Comparison of ENCODE assay signal across 8 cellular contexts in genomic region chr3:170903123-170903522, GRCh38.
"Had no signal": no experiment of that assay in that cellular context is flagged by ENCODE, and none has a peak within 500 bp of the region (broad histone marks: within the 10 kb centered on the region; RNA-seq: fewer than 3 reads in every experiment).

No MANE protein-coding gene starts in this region.

- FAIRE-seq: H1, H54, HepG2 had no signal

- ATAC-seq: GM23338, HCT116, HepG2 had no signal

- DNase-seq: H9, HFFc6, KG1 had no signal
